In genomic region chr3:46946856-46947544, GRCh38 we compare ENCODE assay signal across 8 cellular contexts. TPM values are rescaled to one million over a fixed set of nuclear protein-coding genes. Genes with fewer than 3 reads are reported as not detected.
A peak's percentile ranks its signal among the peaks of the same experiment; 100 is the strongest.
DNase-seq lines count a peak whose midpoint lies in the region; ATAC-seq and TF ChIP-seq lines count a peak whose summit lies in the region.

No MANE protein-coding gene starts in this region.

- peak; percentile 34 for DNase-seq in HT-29 (ENCODE audit: low spot score)
- DNase-seq in activated CD4-positive, alpha-beta T cell treated with anti-CD3 and anti-CD28 coated beads, Interleukin-2, amount 50 U/mL, for 48 hours, result peak; percentile 65 to 72
- no peak for DNase-seq in endodermal cell
- peak; percentile 53 for DNase-seq in renal cortical epithelial cell (ENCODE audit: low read depth)
- DNase-seq in GM19238 (ENCODE audit: insufficient read length, low spot score), result no peak
- DNase-seq in NCI-H2171 treated with DMSO at 0.1 percent for 48 hours (lab: John Stamatoyannopoulos, UW), result no peak
- no peak for DNase-seq in DMS114 treated with DMSO at 0.1 percent for 48 hours (lab: John Stamatoyannopoulos, UW; ENCODE audit: unreplicated experiment)

- no peak overlapping the region for H3K27ac ChIP-seq in endodermal cell (ENCODE audit: low read depth, low read length)

- H3K9ac ChIP-seq in endodermal cell (ENCODE audit: extremely low read depth, low read length, poor library complexity, severe bottlenecking), result no peak overlapping the region

- H3K4me1 ChIP-seq in endodermal cell (ENCODE audit: control insufficient read depth, insufficient read depth, low read length), result peaks cover 51% of the 10 kb centered on the region

- WGBS in endodermal cell (ENCODE audit: insufficient coverage in 1 of 2, insufficient read length in 1 of 2), 2 experiments, result 65 to 81% methylated on average over 4 to 7 of the region's 7 CpGs

- H3K27me3 Mint-ChIP-seq in endodermal cell (ENCODE audit: insufficient read depth), result no peaks in the 10 kb centered on the region

- no peak for ATAC-seq in GM18870 (IDR thresholded peaks at IDR 0.05; ENCODE audit: unreplicated experiment)

- no peak for TF ChIP-seq CTCF in endodermal cell (conservative IDR thresholded peaks at IDR 0.05)

- H3K4me3 Mint-ChIP-seq in endodermal cell, result no peak overlapping the region

- peaks cover 22% of the 10 kb centered on the region for H3K36me3 Mint-ChIP-seq in endodermal cell (ENCODE audit: low read depth)

- H3K9me3 Mint-ChIP-seq in endodermal cell, result no peaks in the 10 kb centered on the region

- H3K4me1 Mint-ChIP-seq in endodermal cell, result peaks cover 77% of the 10 kb centered on the region

- H3K27me3 ChIP-seq in endodermal cell (ENCODE audit: control insufficient read depth, insufficient read depth, low read length, poor library complexity, severe bottlenecking), result no peaks in the 10 kb centered on the region

- no peak overlapping the region for H3K4me3 ChIP-seq in endodermal cell (ENCODE audit: low read length)

- H3K9me3 ChIP-seq in endodermal cell (ENCODE audit: control insufficient read depth, low read length), result no peaks in the 10 kb centered on the region

- H3K36me3 ChIP-seq in endodermal cell (ENCODE audit: control insufficient read depth, insufficient read depth, low read length), result peaks cover 24% of the 10 kb centered on the region

- H3K27ac Mint-ChIP-seq in endodermal cell, result peak overlapping the region; percentile 72

RNA-seq across cellular contexts. Expression of gene CCDC12, which starts 29.5 kb away (rescaled TPM):
- total RNA-seq in HT-29 (2014; rRNA removed; shearing (Covaris generic)), result 38.2 and 39.4 TPM in 2 replicates
- total RNA-seq in endodermal cell (10 to 100 TPM; 46.7 to 47.8 TPM), renal cortical epithelial cell (22.3 and 26.2 TPM in 2 replicates)
- 44.4 TPM for polyA plus RNA-seq in endodermal cell (2013, experiment 1 of 2)
- polyA plus RNA-seq in endodermal cell (2013, experiment 2 of 2), result 41.1 TPM

RNA-seq across cellular contexts. Expression of gene NBEAL2, which starts 32.5 kb away (rescaled TPM):
- total RNA-seq in HT-29 (2014; rRNA removed; shearing (Covaris generic)), result 154 and 168 TPM in 2 replicates
- total RNA-seq in endodermal cell (10 to 100 TPM; 59.2 to 64.0 TPM), renal cortical epithelial cell (14.2 and 25.6 TPM in 2 replicates)
- 22.9 TPM for polyA plus RNA-seq in endodermal cell (2013, experiment 1 of 2)
- polyA plus RNA-seq in endodermal cell (2013, experiment 2 of 2), result 17.8 TPM

Comparison
In these comparisons a context has a peak if more than half of its experiments do, and no peak if none do; other contexts are left out.
1. DNase-seq: peak in HT-29 (single experiment), activated CD4-positive, alpha-beta T cell treated with anti-CD3 and anti-CD28 coated beads, Interleukin-2, amount 50 U/mL, for 48 hours (2 of 2) and renal cortical epithelial cell (single experiment); none in endodermal cell (single experiment), GM19238 (single experiment), NCI-H2171 treated with DMSO at 0.1 percent for 48 hours (single experiment) and DMS114 treated with DMSO at 0.1 percent for 48 hours (single experiment).